In genomic region chr7:157503229-157503628, GRCh38 we compare ENCODE assay signal across 10 cellular contexts.
DNase-seq lines count a peak whose midpoint lies in the region; ATAC-seq lines count a peak whose summit lies in the region.
"Had no signal": no experiment of that assay in that cellular context is flagged by ENCODE, and none has a peak within 500 bp of the region (broad histone marks: within the 10 kb centered on the region; RNA-seq: fewer than 3 reads in every experiment).

No MANE protein-coding gene starts in this region.

- peaks cover 23% of the 10 kb centered on the region for H3K36me3 Mint-ChIP-seq in activated CD4-positive, alpha-beta memory T cell treated with anti-CD3 and anti-CD28 coated beads, Interleukin-2, amount 10 ng/mL, durations not matched to agents 7 days and 5 days (ENCODE audit: low read depth)

- peaks cover 23% of the 10 kb centered on the region for H3K27me3 Mint-ChIP-seq in activated CD4-positive, alpha-beta memory T cell treated with anti-CD3 and anti-CD28 coated beads, Interleukin-2, amount 10 ng/mL, durations not matched to agents 7 days and 5 days

- no peak for ATAC-seq in HG03520 (IDR thresholded peaks at IDR 0.05; ENCODE audit: unreplicated experiment)

- H3K4me3 Mint-ChIP-seq in activated CD4-positive, alpha-beta memory T cell treated with anti-CD3 and anti-CD28 coated beads, Interleukin-2, amount 10 ng/mL, durations not matched to agents 7 days and 5 days = peak overlapping the region; percentile 64

- peaks cover 32% of the 10 kb centered on the region for H3K4me1 Mint-ChIP-seq in activated CD4-positive, alpha-beta memory T cell treated with anti-CD3 and anti-CD28 coated beads, Interleukin-2, amount 10 ng/mL, durations not matched to agents 7 days and 5 days

- peak overlapping the region; percentile 74 for H3K27ac Mint-ChIP-seq in activated CD4-positive, alpha-beta memory T cell treated with anti-CD3 and anti-CD28 coated beads, Interleukin-2, amount 10 ng/mL, durations not matched to agents 7 days and 5 days

- CTCF ChIA-PET in activated CD4-positive, alpha-beta memory T cell treated with anti-CD3 and anti-CD28 coated beads, Interleukin-2, amount 10 ng/mL, durations not matched to agents 7 days and 5 days (lab: Charles Lee) = interaction anchor here (1.0 to 2.0 kb wide), 2 partner anchors 14 to 71 kb away, joined by 3 to 6 read pairs; no protein-coding TSS in a partner anchor

- POLR2A ChIA-PET in activated CD4-positive, alpha-beta memory T cell treated with anti-CD3 and anti-CD28 coated beads, Interleukin-2, amount 10 ng/mL, durations not matched to agents 7 days and 5 days (lab: Charles Lee) = interaction anchor here (1.6 to 2.3 kb wide), 2 partner anchors 12 to 32 kb away, joined by 5 to 12 read pairs; no protein-coding TSS in a partner anchor

- peaks cover 15% of the 10 kb centered on the region for H3K9me3 Mint-ChIP-seq in activated CD4-positive, alpha-beta memory T cell treated with anti-CD3 and anti-CD28 coated beads, Interleukin-2, amount 10 ng/mL, durations not matched to agents 7 days and 5 days

- peak; percentile 8 for DNase-seq in stimulated activated CD4-positive, alpha-beta T cell treated with anti-CD3 and anti-CD28 coated beads, Interleukin-4, amount 100 ng/mL, for 24 hours
- no peak for DNase-seq in stimulated activated CD4-positive, alpha-beta T cell treated with anti-CD3 and anti-CD28 coated beads, Interleukin-2, amount 100 ng/mL, for 24 hours
- peak; percentile 20 for DNase-seq in activated CD4-positive, alpha-beta memory T cell treated with anti-CD3 and anti-CD28 coated beads, Interleukin-2, amount 10 ng/mL, durations not matched to agents 7 days and 5 days
- DNase-seq in islet precursor cell (peak; percentile 33), ureter (ENCODE audit: low spot score) (peak; percentile 10), DMS53 (lab: John Stamatoyannopoulos, UW) (no peak), NCI-H748 (lab: John Stamatoyannopoulos, UW; ENCODE audit: unreplicated experiment) (no peak)
- DNase-seq: kidney glomerular epithelial cell, NCI-H1048 had no signal

Comparison
In these comparisons a context has a peak if more than half of its experiments do, and no peak if none do; other contexts are left out.
1. DNase-seq: peak in stimulated activated CD4-positive, alpha-beta T cell treated with anti-CD3 and anti-CD28 coated beads, Interleukin-4, amount 100 ng/mL, for 24 hours (single experiment), activated CD4-positive, alpha-beta memory T cell treated with anti-CD3 and anti-CD28 coated beads, Interleukin-2, amount 10 ng/mL, durations not matched to agents 7 days and 5 days (single experiment), islet precursor cell (single experiment) and ureter (single experiment); none in stimulated activated CD4-positive, alpha-beta T cell treated with anti-CD3 and anti-CD28 coated beads, Interleukin-2, amount 100 ng/mL, for 24 hours (0 of 2), DMS53 (single experiment) and NCI-H748 (single experiment).